ENCODE assay signal across 16 cellular contexts in genomic region chr14:44589180-44589579, GRCh38.
DNase-seq lines count a peak whose midpoint lies in the region; FAIRE-seq and TF ChIP-seq lines count a peak whose summit lies in the region.
"Had no signal": no experiment of that assay in that cellular context is flagged by ENCODE, and none has a peak within 500 bp of the region (broad histone marks: within the 10 kb centered on the region; RNA-seq: fewer than 3 reads in every experiment).

No MANE protein-coding gene starts in this region.

- TF ChIP-seq CTCF in epithelial cell of esophagus (IDR thresholded peaks at IDR 0.05; ENCODE audit: insufficient read depth, low read depth, low read length, missing control alignments) = no peak

- DNase-seq in ELR (ENCODE audit: low read depth) = peak; percentile 39
- DNase-seq in NCI-H345 treated with DMSO at 0.1 percent for 48 hours (lab: John Stamatoyannopoulos, UW; ENCODE audit: unreplicated experiment) = peak; percentile 30
- peak; percentile 24 for DNase-seq in epithelial cell of esophagus (ENCODE audit: low read depth)
- DNase-seq in NCI-H2171 (lab: John Stamatoyannopoulos, UW) = no peak
- DNase-seq in GM19239 (ENCODE audit: insufficient read length, low spot score) = no peak
- no peak for DNase-seq in NCI-H510A treated with DMSO at 0.1 percent for 48 hours (lab: John Stamatoyannopoulos, UW)
- DNase-seq: DMS153; MV-4-11; NCI-H1417 treated with DMSO at 0.1 percent for 48 hours; NCI-H2029; NK-92 treated with Interleukin-12 subunit alpha and Interleukin-12 subunit beta, amount 100 ng/mL, for 24 hours; OCI-M1 had no signal

- H3K4me3 ChIP-seq in epithelial cell of esophagus (ENCODE audit: low read length) = no peak overlapping the region
- H3K4me3 ChIP-seq: BLaER1 treated with 17β-estradiol and CSF1 and Interleukin-3, amounts not matched to agents 10 nM and 100 nM had no signal

- peak; percentile 55 for FAIRE-seq in A204.1 (lab: Jason Lieb, UNC)
- FAIRE-seq in GM19239 (lab: Jason Lieb, UNC) = no peak
- FAIRE-seq: GM12891, HTR-8/SVneo had no signal

Comparison
In these comparisons a context has a peak if more than half of its experiments do, and no peak if none do; other contexts are left out.
1. DNase-seq: peak in ELR (single experiment), NCI-H345 treated with DMSO at 0.1 percent for 48 hours (single experiment) and epithelial cell of esophagus (single experiment); none in NCI-H2171 (single experiment), GM19239 (single experiment) and NCI-H510A treated with DMSO at 0.1 percent for 48 hours (single experiment).